16 cellular contexts compared by ENCODE assay signal in genomic region chr1:94382163-94382562, GRCh38. TPM values are rescaled to one million over a fixed set of nuclear protein-coding genes. Genes with fewer than 3 reads are reported as not detected.
DNase-seq lines count a peak whose midpoint lies in the region; ATAC-seq lines count a peak whose summit lies in the region.
"Had no signal": no experiment of that assay in that cellular context is flagged by ENCODE, and none has a peak within 500 bp of the region (broad histone marks: within the 10 kb centered on the region; RNA-seq: fewer than 3 reads in every experiment).

No MANE protein-coding gene starts in this region.

- no peak overlapping the region for H2BK120ac ChIP-seq in trophoblast cell (ENCODE audit: insufficient read depth, low read length, poor library complexity)

- peaks cover 0 to 12% of the 10 kb centered on the region in 2 experiments for H3K4me1 ChIP-seq in trophoblast cell (ENCODE audit: control insufficient read depth in 1 of 2, insufficient read depth in 2 of 2, low read length in 2 of 2)
- H3K4me1 ChIP-seq: ascending aorta, foreskin keratinocyte had no signal

- no peak overlapping the region for H2AFZ ChIP-seq in trophoblast cell (ENCODE audit: insufficient read depth, low read length, poor library complexity)

- H3K79me2 ChIP-seq in trophoblast cell (ENCODE audit: control insufficient read depth, insufficient read depth, low read length, poor library complexity), result no peaks in the 10 kb centered on the region

- H3K4me3 ChIP-seq in trophoblast cell (ENCODE audit: low read depth, low read length), result no peak overlapping the region
- H3K4me3 ChIP-seq: ascending aorta had no signal

- H2BK12ac ChIP-seq in trophoblast cell (ENCODE audit: low read length), result no peak overlapping the region

- no peak overlapping the region for H3K9ac ChIP-seq in trophoblast cell (ENCODE audit: low read length)

- no peaks in the 10 kb centered on the region for H3K79me1 ChIP-seq in trophoblast cell (ENCODE audit: low read length)

- H4K8ac ChIP-seq in trophoblast cell (ENCODE audit: low read depth, low read length), result no peak overlapping the region

- H3K36me3 ChIP-seq in trophoblast cell (ENCODE audit: control insufficient read depth in 1 of 2, insufficient read depth in 2 of 2, low read length in 2 of 2), result no peaks in the 10 kb centered on the region
- H3K36me3 ChIP-seq: ascending aorta, BE2C had no signal

- H3K23ac ChIP-seq in trophoblast cell (ENCODE audit: low read length), result no peak overlapping the region

- H4K12ac ChIP-seq in trophoblast cell (ENCODE audit: low read depth, low read length), result no peak overlapping the region

- H3K9me3 ChIP-seq in trophoblast cell (ENCODE audit: insufficient read depth, low read depth, low read length), result no peaks in the 10 kb centered on the region
- H3K9me3 ChIP-seq: ascending aorta, BE2C had no signal

- DNase-seq in DMS79 treated with DMSO at 0.1 percent for 48 hours (lab: John Stamatoyannopoulos, UW), result peak; percentile 62
- peak; percentile 12 for DNase-seq in KG1 (lab: John Stamatoyannopoulos, UW)
- DNase-seq in trophoblast cell, result peak; percentile 27 to 71
- DNase-seq in DMS 273 treated with DMSO at 0.1 percent for 48 hours (lab: John Stamatoyannopoulos, UW), result no peak
- DNase-seq in NCI-H226, result no peak
- DNase-seq: activated CD4-positive, alpha-beta T cell treated with anti-CD3 and anti-CD28 coated beads for 1 hour; activated CD8-positive, alpha-beta memory T cell treated with anti-CD3 and anti-CD28 coated beads, Interleukin-2, amount 50 U/mL, for 48 hours; BE2C; foreskin keratinocyte; NCI-H1092; NCI-H2171 treated with DMSO at 0.1 percent for 48 hours; nephron progenitor cell; SHP77 treated with DMSO at 0.1 percent for 48 hours had no signal

- no peak overlapping the region for H3K4me2 ChIP-seq in trophoblast cell (ENCODE audit: low read length)

- WGBS in trophoblast cell (ENCODE audit: extremely low coverage, insufficient coverage, insufficient read length), result no CpG with 5 or more reads among the region's 3 CpGs

- no peak overlapping the region for H3K14ac ChIP-seq in trophoblast cell (ENCODE audit: low read length)

- no peak overlapping the region for H2AK5ac ChIP-seq in trophoblast cell (ENCODE audit: low read length)

- no peaks in the 10 kb centered on the region for H3K27me3 ChIP-seq in trophoblast cell (ENCODE audit: insufficient read depth, low read length)
- H3K27me3 ChIP-seq: ascending aorta, BE2C had no signal

- no peak overlapping the region for H3K18ac ChIP-seq in trophoblast cell (ENCODE audit: low read length)

- H3K27ac ChIP-seq in trophoblast cell (ENCODE audit: low read depth, low read length), result no peak overlapping the region
- H3K27ac ChIP-seq: ascending aorta, foreskin keratinocyte had no signal

- H3K4ac ChIP-seq in trophoblast cell (ENCODE audit: low read depth, low read length), result no peak overlapping the region

- ATAC-seq in esophagus mucosa (peak; percentile 91), HG02884 (IDR thresholded peaks at IDR 0.05; ENCODE audit: unreplicated experiment) (no peak)
- ATAC-seq: foreskin keratinocyte had no signal

- H4K91ac ChIP-seq in trophoblast cell (ENCODE audit: low read depth, low read length), result no peak overlapping the region

- H2BK5ac ChIP-seq in trophoblast cell (ENCODE audit: low read depth, low read length, poor library complexity), result no peak overlapping the region

RNA-seq across cellular contexts. Expression of gene ABCD3, which starts 36.0 kb away (rescaled TPM):
- total RNA-seq in esophagus mucosa, result 30.3 TPM
- polyA plus RNA-seq in trophoblast cell (2013), result 29.6 and 29.8 TPM in 2 replicates

Comparison
In these comparisons a context has a peak if more than half of its experiments do, and no peak if none do; other contexts are left out.
1. DNase-seq: peak in DMS79 treated with DMSO at 0.1 percent for 48 hours (single experiment), KG1 (single experiment) and trophoblast cell (2 of 2); none in DMS 273 treated with DMSO at 0.1 percent for 48 hours (single experiment) and NCI-H226 (single experiment).